In the genomic region with DNA sequence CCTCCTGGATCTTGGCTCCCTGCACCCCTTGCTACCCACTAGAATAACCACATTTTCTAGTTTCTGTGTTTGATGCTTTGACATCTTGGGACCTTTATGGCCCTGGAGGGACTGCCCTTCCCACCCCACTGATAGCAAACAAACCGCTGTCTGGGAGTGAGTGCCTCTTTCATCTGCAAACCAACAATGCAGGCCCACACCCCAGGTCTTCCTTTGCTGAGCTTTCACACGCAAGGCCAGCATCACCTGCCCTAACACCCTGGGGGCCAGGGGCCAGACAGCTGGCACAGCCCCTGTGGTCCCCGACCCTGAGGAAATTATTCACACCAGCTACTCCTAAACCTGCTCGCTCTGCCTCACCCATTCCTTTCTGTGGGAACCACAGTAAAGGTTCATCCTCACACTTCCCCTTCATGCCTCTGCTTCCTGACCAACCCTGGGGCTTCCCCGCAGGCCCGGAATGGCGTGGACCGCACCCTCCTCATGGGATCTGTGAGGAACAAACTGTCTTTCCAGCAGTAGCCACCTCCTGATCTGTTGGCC, we compare ENCODE assay signal across 14 cellular contexts. TPM values are rescaled to one million over a fixed set of nuclear protein-coding genes. Genes with fewer than 3 reads are reported as not detected.
A peak's percentile ranks its signal among the peaks of the same experiment; 100 is the strongest.
DNase-seq lines count a peak whose midpoint lies in the region; ATAC-seq and TF ChIP-seq lines count a peak whose summit lies in the region.
"Had no signal": no experiment of that assay in that cellular context is flagged by ENCODE, and none has a peak within 500 bp of the region (broad histone marks: within the 10 kb centered on the region; RNA-seq: fewer than 3 reads in every experiment).

No MANE protein-coding gene starts in this region.

- intact Hi-C loops in Right ventricle myocardium superior (cut with DNase I): no loop called here
- intact Hi-C loops in sigmoid colon (cut with DNase I): loop anchor here (1.0 kb wide), 1 partner anchor 90 kb away; no protein-coding TSS in a partner anchor

- H3K9me3 ChIP-seq in sigmoid colon: no peaks in the 10 kb centered on the region
- H3K9me3 ChIP-seq: stomach had no signal

- TF ChIP-seq CTCF in GM13977 (IDR thresholded peaks at IDR 0.05; ENCODE audit: extremely low read depth, insufficient read depth, missing control alignments) (no peak), sigmoid colon (IDR thresholded peaks at IDR 0.05) (no peak)

- DNase-seq in GM13977 (ENCODE audit: low spot score) (peak; percentile 55), Right ventricle myocardium superior (peak; percentile 75), sigmoid colon (peak; percentile 78), NCI-H82 treated with DMSO at 0.1 percent for 48 hours (lab: John Stamatoyannopoulos, UW; ENCODE audit: unreplicated experiment) (no peak), NCI-H1048 (lab: John Stamatoyannopoulos, UW) (no peak), H4 (ENCODE audit: low spot score) (no peak)
- DNase-seq: activated naive CD4-positive, alpha-beta T cell; NCI-H446; stomach had no signal

- WGBS in sigmoid colon, 2 donors: 30 to 51% methylated on average over 8 of the region's 8 CpGs

- in situ Hi-C loops in GM13977 (cut with MboI; ENCODE audit: low pct_unique_long_range_greater_than_20kb, low sequenced_read_pairs, unreplicated experiment): no loop called here

- H3K4me3 ChIP-seq in sigmoid colon: no peak overlapping the region
- H3K4me3 ChIP-seq: stomach had no signal

- no peak for TF ChIP-seq EP300 in sigmoid colon (IDR thresholded peaks at IDR 0.05)

- H3K27ac ChIP-seq in sigmoid colon: no peak overlapping the region
- H3K27ac ChIP-seq: stomach had no signal

- no peaks in the 10 kb centered on the region for H3K27me3 ChIP-seq in sigmoid colon
- H3K27me3 ChIP-seq: stomach had no signal

- no peak for TF ChIP-seq POLR2A in sigmoid colon (IDR thresholded peaks at IDR 0.05)

- ATAC-seq in HG02798 (IDR thresholded peaks at IDR 0.05; ENCODE audit: poor library complexity, unreplicated experiment) (peak; percentile 44), Right ventricle myocardium superior (ENCODE audit: poor library complexity) (peak; percentile 58)

- no peaks in the 10 kb centered on the region for H3K36me3 ChIP-seq in sigmoid colon
- H3K36me3 ChIP-seq: stomach had no signal

- H3K4me1 ChIP-seq in sigmoid colon: no peaks in the 10 kb centered on the region

RNA-seq across cellular contexts. Expression of a gene that starts 15.4 kb away (rescaled TPM):
- total RNA-seq in Right ventricle myocardium superior (not detected), sigmoid colon (not detected)
- polyA plus RNA-seq in sigmoid colon: under 1 TPM in 1 of 3 donors, not detected in 2; 0.06 TPM
- not detected in 2 replicates for total RNA-seq in H4 (2014; rRNA removed; shearing (Covaris generic))
- total RNA-seq: activated CD8-positive, alpha-beta memory T cell treated with anti-CD3 and anti-CD28 coated beads for 36 hours; CD4-positive, CD25-positive, alpha-beta regulatory T cell; renal cortical epithelial cell; stomach had no signal
- polyA plus RNA-seq: CD4-positive, CD25-positive, alpha-beta regulatory T cell; esophagus; stomach had no signal

RNA-seq across cellular contexts. Expression of a gene that starts 58.6 kb away (rescaled TPM):
- total RNA-seq in Right ventricle myocardium superior (2.1 TPM), sigmoid colon (1 to 10 TPM; 3.5 to 9.1 (median 5.5) TPM)
- 1 to 10 TPM; 1.4 to 4.9 (median 1.8) TPM for polyA plus RNA-seq in sigmoid colon
- 0.47 and 1.7 TPM in 2 replicates for total RNA-seq in H4 (2014; rRNA removed; shearing (Covaris generic))
- total RNA-seq: activated CD8-positive, alpha-beta memory T cell treated with anti-CD3 and anti-CD28 coated beads for 36 hours had no signal

Comparison
In these comparisons a context has a peak if more than half of its experiments do, and no peak if none do; other contexts are left out.
1. DNase-seq: peak in GM13977 (single experiment), Right ventricle myocardium superior (single experiment) and sigmoid colon (single experiment); none in NCI-H82 treated with DMSO at 0.1 percent for 48 hours (single experiment), NCI-H1048 (single experiment) and H4 (single experiment).